In genomic region chr10:26860542-26861325, GRCh38 we compare ENCODE assay signal across 1 cellular context.
TF ChIP-seq lines count a peak whose summit lies in the region.

TSS of gene ABI1 (minus strand) at chr10:26860958. CDS start at chr10:26860863, 95 bp downstream.

TF ChIP-seq in WTC11, 78 proteins besides CTCF, POLR2A, EP300 and RAD21 (continued from another document):
- no peak for TF ChIP-seq ATF6 (CRISPR knock-in tag; IDR thresholded peaks at IDR 0.05)
- TF ChIP-seq PRDM15 (CRISPR knock-in tag; IDR thresholded peaks at IDR 0.05), result no peak
- TF ChIP-seq EMX1 (CRISPR knock-in tag; IDR thresholded peaks at IDR 0.05), result no peak
- TF ChIP-seq NR2C2 (CRISPR knock-in tag; IDR thresholded peaks at IDR 0.05), result no peak
- 0 out of 2 replicates have a peak, but pooled peaks have one; percentile 60 for TF ChIP-seq ZNF232 (CRISPR knock-in tag; IDR thresholded peaks at IDR 0.05)
- no peak for TF ChIP-seq ATF3 (CRISPR knock-in tag; conservative IDR thresholded peaks at IDR 0.05)
- TF ChIP-seq SP1 (CRISPR knock-in tag; conservative IDR thresholded peaks at IDR 0.05), result peak; percentile 32; the same call in 1 of the 2 replicates
- TF ChIP-seq MYBL2 (CRISPR knock-in tag; IDR thresholded peaks at IDR 0.05), result 0 out of 2 replicates have a peak, but pooled peaks have one; percentile 71
- 0 out of 2 replicates have a peak, but pooled peaks have one; percentile 63 for TF ChIP-seq FOXP4 (CRISPR knock-in tag; IDR thresholded peaks at IDR 0.05)
- peak; percentile 82 for TF ChIP-seq ETV6 (CRISPR knock-in tag; IDR thresholded peaks at IDR 0.05)
- no peak for TF ChIP-seq MXD4 (CRISPR knock-in tag; IDR thresholded peaks at IDR 0.05; ENCODE audit: borderline replicate concordance)
- no peak for TF ChIP-seq SOX15 (CRISPR knock-in tag; IDR thresholded peaks at IDR 0.05)
- no peak for TF ChIP-seq FOXP1 (CRISPR knock-in tag; IDR thresholded peaks at IDR 0.05; ENCODE audit: borderline replicate concordance)
- TF ChIP-seq ZNF425 (CRISPR knock-in tag; conservative IDR thresholded peaks at IDR 0.05), result no peak
- no peak for TF ChIP-seq PREB (CRISPR knock-in tag; IDR thresholded peaks at IDR 0.05; ENCODE audit: borderline replicate concordance)
- TF ChIP-seq ZNF512 (CRISPR knock-in tag; IDR thresholded peaks at IDR 0.05; ENCODE audit: borderline replicate concordance), result no peak
- no peak for TF ChIP-seq CBFB (CRISPR knock-in tag; IDR thresholded peaks at IDR 0.05; ENCODE audit: low read depth)
- no peak for TF ChIP-seq FOXJ3 (CRISPR knock-in tag; IDR thresholded peaks at IDR 0.05; ENCODE audit: borderline replicate concordance)
- no peak for TF ChIP-seq RELA (CRISPR knock-in tag; IDR thresholded peaks at IDR 0.05; ENCODE audit: borderline replicate concordance)
- no peak for TF ChIP-seq ZBTB43 (CRISPR knock-in tag; IDR thresholded peaks at IDR 0.05)
- no peak for TF ChIP-seq USF1 (CRISPR knock-in tag; IDR thresholded peaks at IDR 0.05)
- TF ChIP-seq AFF4 (CRISPR knock-in tag; IDR thresholded peaks at IDR 0.05; ENCODE audit: borderline replicate concordance), result no peak
